14 cellular contexts compared by ENCODE assay signal in the genomic region with DNA sequence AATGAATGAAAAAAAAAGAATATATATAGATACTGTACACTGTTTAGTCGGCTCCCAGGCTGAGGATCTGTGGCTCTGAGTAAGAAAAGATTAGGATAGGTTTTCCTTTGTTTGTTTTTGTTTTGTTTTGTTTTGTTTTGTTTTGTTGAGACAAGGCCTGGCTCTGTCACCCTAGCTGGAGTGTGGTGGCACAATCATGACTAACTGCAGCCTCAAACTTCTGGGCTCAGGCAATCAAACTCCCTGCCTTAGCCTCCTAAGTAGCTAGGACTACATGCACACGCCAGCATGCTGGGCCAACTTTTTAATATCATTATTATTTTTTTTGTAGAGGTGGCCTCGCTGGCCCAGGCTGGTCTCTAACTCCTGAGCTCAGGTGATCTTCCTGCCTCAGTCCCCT.
DNase-seq lines count a peak whose midpoint lies in the region; TF ChIP-seq lines count a peak whose summit lies in the region.
"Had no signal": no experiment of that assay in that cellular context is flagged by ENCODE, and none has a peak within 500 bp of the region (broad histone marks: within the 10 kb centered on the region; RNA-seq: fewer than 3 reads in every experiment).

No MANE protein-coding gene starts in this region.

- TF ChIP-seq CTCF in nephron progenitor cell (IDR thresholded peaks at IDR 0.05), result no peak

- H3K27me3 Mint-ChIP-seq in nephron progenitor cell (ENCODE audit: low read depth, poor library complexity), result no peaks in the 10 kb centered on the region

- DNase-seq in Daoy (ENCODE audit: low read depth), result peak; percentile 19
- DNase-seq in LHCN-M2 (ENCODE audit: low read depth), result peak; percentile 11
- DNase-seq in astrocyte of the hippocampus (ENCODE audit: low read depth, low spot score), result peak; percentile 5
- DNase-seq in nephron progenitor cell, result no peak
- no peak for DNase-seq in NCI-H2081 (lab: John Stamatoyannopoulos, UW)
- no peak for DNase-seq in COLO668 (lab: John Stamatoyannopoulos, UW; ENCODE audit: unreplicated experiment)
- no peak for DNase-seq in NOMO-1 treated with dmso at 0.1 percent for 144 hours (lab: John Stamatoyannopoulos, UW; ENCODE audit: unreplicated experiment)
- DNase-seq in activated CD8-positive, alpha-beta memory T cell treated with anti-CD3 and anti-CD28 coated beads, Interleukin-2, amount 50 U/mL, for 4 hours, result no peak
- DNase-seq: ACHN; Calu3; CD4-positive, CD25-positive, alpha-beta regulatory T cell; DMS 273 treated with DMSO at 0.1 percent for 48 hours; DMS79 treated with DMSO at 0.1 percent for 48 hours; GF-D8 had no signal

- peak overlapping the region; percentile 53 for H3K27ac Mint-ChIP-seq in nephron progenitor cell
- H3K27ac Mint-ChIP-seq: CD4-positive, CD25-positive, alpha-beta regulatory T cell had no signal

- peaks cover 17% of the 10 kb centered on the region for H3K4me1 Mint-ChIP-seq in nephron progenitor cell
- H3K4me1 Mint-ChIP-seq: CD4-positive, CD25-positive, alpha-beta regulatory T cell had no signal

- H3K9me3 Mint-ChIP-seq in nephron progenitor cell, result no peaks in the 10 kb centered on the region
- H3K9me3 Mint-ChIP-seq: CD4-positive, CD25-positive, alpha-beta regulatory T cell had no signal

- no peaks in the 10 kb centered on the region for H3K36me3 Mint-ChIP-seq in nephron progenitor cell (ENCODE audit: low read depth)
- H3K36me3 Mint-ChIP-seq: CD4-positive, CD25-positive, alpha-beta regulatory T cell had no signal

- H3K4me3 Mint-ChIP-seq in nephron progenitor cell, result no peak overlapping the region
- H3K4me3 Mint-ChIP-seq: CD4-positive, CD25-positive, alpha-beta regulatory T cell had no signal

Comparison
In these comparisons a context has a peak if more than half of its experiments do, and no peak if none do; other contexts are left out.
1. DNase-seq: peak in Daoy (single experiment), LHCN-M2 (single experiment) and astrocyte of the hippocampus (single experiment); none in nephron progenitor cell (single experiment), NCI-H2081 (0 of 2), COLO668 (single experiment), NOMO-1 treated with dmso at 0.1 percent for 144 hours (single experiment) and activated CD8-positive, alpha-beta memory T cell treated with anti-CD3 and anti-CD28 coated beads, Interleukin-2, amount 50 U/mL, for 4 hours (single experiment).